16 cellular contexts compared by ENCODE assay signal in genomic region chr7:69418865-69419670, GRCh38.
"Had no signal": no experiment of that assay in that cellular context is flagged by ENCODE, and none has a peak within 500 bp of the region (broad histone marks: within the 10 kb centered on the region; RNA-seq: fewer than 3 reads in every experiment).

No MANE protein-coding gene starts in this region.

- H3K4me1 Mint-ChIP-seq: activated CD4-positive, alpha-beta memory T cell treated with anti-CD3 and anti-CD28 coated beads, Interleukin-2, amount 10 ng/mL, durations not matched to agents 7 days and 5 days; activated CD4-positive, alpha-beta T cell treated with anti-CD3 and anti-CD28 coated beads for 36 hours had no signal

- H3K27ac ChIP-seq: psoas muscle, sigmoid colon, thoracic aorta, VCaP had no signal

- H3K4me3 ChIP-seq: psoas muscle, sigmoid colon, thoracic aorta had no signal

- H3K27me3 Mint-ChIP-seq: activated CD4-positive, alpha-beta memory T cell treated with anti-CD3 and anti-CD28 coated beads, Interleukin-2, amount 10 ng/mL, durations not matched to agents 7 days and 5 days had no signal

- H3K27ac Mint-ChIP-seq: activated CD4-positive, alpha-beta memory T cell treated with anti-CD3 and anti-CD28 coated beads, Interleukin-2, amount 10 ng/mL, durations not matched to agents 7 days and 5 days; activated CD4-positive, alpha-beta T cell treated with anti-CD3 and anti-CD28 coated beads for 36 hours had no signal

- DNase-seq: activated CD4-positive, alpha-beta memory T cell treated with anti-CD3 and anti-CD28 coated beads, Interleukin-2, amount 10 ng/mL, durations not matched to agents 7 days and 5 days; activated CD4-positive, alpha-beta T cell treated with anti-CD3 and anti-CD28 coated beads for 36 hours; activated CD8-positive, alpha-beta memory T cell treated with anti-CD3 and anti-CD28 coated beads, Interleukin-2, amount 50 U/mL, for 4 hours; activated naive CD4-positive, alpha-beta T cell; central memory CD4-positive, alpha-beta T cell; cortex of kidney; effector CD8-positive, alpha-beta T cell; left ventricle myocardium superior; nucleus accumbens; psoas muscle; sigmoid colon; stimulated activated CD4-positive, alpha-beta T cell treated with anti-CD3 and anti-CD28 coated beads, Interleukin-12 subunit alpha, Interleukin-12 subunit beta, amount 100 ng/mL, for 4 hours; stimulated activated naive CD8-positive, alpha-beta T cell treated with anti-CD3 and anti-CD28 coated beads, Interleukin-15, Interleukin-2, amounts not matched to agents 100 U/mL and 50 U/mL, for 24 hours; T-helper 1 cell had no signal

- H3K4me1 ChIP-seq: psoas muscle, sigmoid colon had no signal

- H3K4me3 Mint-ChIP-seq: activated CD4-positive, alpha-beta memory T cell treated with anti-CD3 and anti-CD28 coated beads, Interleukin-2, amount 10 ng/mL, durations not matched to agents 7 days and 5 days; activated CD4-positive, alpha-beta T cell treated with anti-CD3 and anti-CD28 coated beads for 36 hours had no signal

- H3K9me3 ChIP-seq: thoracic aorta had no signal

- ATAC-seq: activated CD4-positive, alpha-beta T cell treated with anti-CD3 and anti-CD28 coated beads for 36 hours; left ventricle myocardium superior; psoas muscle; stimulated activated naive CD8-positive, alpha-beta T cell treated with anti-CD3 and anti-CD28 coated beads, Interleukin-15, Interleukin-2, amounts not matched to agents 100 U/mL and 50 U/mL, for 24 hours had no signal

- H3K27me3 ChIP-seq: sigmoid colon had no signal

- H3K36me3 ChIP-seq: sigmoid colon, thoracic aorta had no signal
